ENCODE assay signal across 29 cellular contexts in genomic region chr1:234837713-234838112, GRCh38.
DNase-seq lines count a peak whose midpoint lies in the region; ATAC-seq, FAIRE-seq and TF ChIP-seq lines count a peak whose summit lies in the region.
"Had no signal": no experiment of that assay in that cellular context is flagged by ENCODE, and none has a peak within 500 bp of the region (broad histone marks: within the 10 kb centered on the region; RNA-seq: fewer than 3 reads in every experiment).

No MANE protein-coding gene starts in this region.

- H3K27me3 Mint-ChIP-seq in activated naive CD4-positive, alpha-beta T cell treated with anti-CD3 and anti-CD28 coated beads, Interleukin-2, amount 50 U/mL, for 24 hours: no peaks in the 10 kb centered on the region
- H3K27me3 Mint-ChIP-seq in activated naive CD4-positive, alpha-beta T cell treated with anti-CD3 and anti-CD28 coated beads for 36 hours (ENCODE audit: low read depth): no peaks in the 10 kb centered on the region
- H3K27me3 Mint-ChIP-seq in activated naive CD8-positive, alpha-beta T cell treated with anti-CD3 and anti-CD28 coated beads, Interleukin-2, amount 10 ng/mL, durations not matched to agents 7 days and 5 days: no peaks in the 10 kb centered on the region
- H3K27me3 Mint-ChIP-seq: activated CD8-positive, alpha-beta T cell treated with anti-CD3 and anti-CD28 coated beads for 36 hours; CD4-positive, alpha-beta memory T cell; T-cell had no signal

- TF ChIP-seq CTCF in NB4 (IDR thresholded peaks at IDR 0.05; ENCODE audit: low read depth, low read length): no peak
- no peak for TF ChIP-seq CTCF in D721Med (IDR thresholded peaks at IDR 0.05; ENCODE audit: insufficient read depth, missing control alignments)

- intact Hi-C loops in activated naive CD4-positive, alpha-beta T cell treated with anti-CD3 and anti-CD28 coated beads for 36 hours (cut with micrococcal nuclease): no loop called here

- H3K4me1 Mint-ChIP-seq in activated naive CD4-positive, alpha-beta T cell treated with anti-CD3 and anti-CD28 coated beads, Interleukin-2, amount 50 U/mL, for 24 hours: peaks cover 38% of the 10 kb centered on the region
- H3K4me1 Mint-ChIP-seq in activated naive CD4-positive, alpha-beta T cell treated with anti-CD3 and anti-CD28 coated beads for 36 hours (ENCODE audit: low read depth): peaks cover 41% of the 10 kb centered on the region
- H3K4me1 Mint-ChIP-seq in activated naive CD8-positive, alpha-beta T cell treated with anti-CD3 and anti-CD28 coated beads, Interleukin-2, amount 10 ng/mL, durations not matched to agents 7 days and 5 days: peaks cover 36% of the 10 kb centered on the region
- H3K4me1 Mint-ChIP-seq in stimulated activated effector memory CD8-positive, alpha-beta T cell treated with anti-CD3 and anti-CD28 coated beads, Interleukin-12 subunit alpha, Interleukin-12 subunit beta, amount 100 ng/mL, for 72 hours: peaks cover 31% of the 10 kb centered on the region

- no peak for TF ChIP-seq POLR2A in NB4 (IDR thresholded peaks at IDR 0.05; ENCODE audit: extremely low read depth, insufficient read length)

- POLR2A ChIA-PET in activated naive CD8-positive, alpha-beta T cell treated with anti-CD3 and anti-CD28 coated beads, Interleukin-2, amount 10 ng/mL, durations not matched to agents 7 days and 5 days (lab: Charles Lee): interaction anchor here (1.2 kb wide), 1 partner anchor 226 kb away, joined by 3 read pairs; no protein-coding TSS in a partner anchor

- no peaks in the 10 kb centered on the region for H3K36me3 Mint-ChIP-seq in activated naive CD4-positive, alpha-beta T cell treated with anti-CD3 and anti-CD28 coated beads, Interleukin-2, amount 50 U/mL, for 24 hours
- H3K36me3 Mint-ChIP-seq in activated naive CD4-positive, alpha-beta T cell treated with anti-CD3 and anti-CD28 coated beads for 36 hours (ENCODE audit: low read depth): no peaks in the 10 kb centered on the region
- no peaks in the 10 kb centered on the region for H3K36me3 Mint-ChIP-seq in activated naive CD8-positive, alpha-beta T cell treated with anti-CD3 and anti-CD28 coated beads, Interleukin-2, amount 10 ng/mL, durations not matched to agents 7 days and 5 days
- H3K36me3 Mint-ChIP-seq in stimulated activated effector memory CD8-positive, alpha-beta T cell treated with anti-CD3 and anti-CD28 coated beads, Interleukin-12 subunit alpha, Interleukin-12 subunit beta, amount 100 ng/mL, for 72 hours: peaks cover under 1% of the 10 kb centered on the region
- H3K36me3 Mint-ChIP-seq: CD4-positive, alpha-beta memory T cell; T-cell had no signal

- H3K27ac Mint-ChIP-seq in activated naive CD4-positive, alpha-beta T cell treated with anti-CD3 and anti-CD28 coated beads, Interleukin-2, amount 50 U/mL, for 24 hours: peak overlapping the region; percentile 16
- H3K27ac Mint-ChIP-seq in activated naive CD4-positive, alpha-beta T cell treated with anti-CD3 and anti-CD28 coated beads for 36 hours: no peak overlapping the region
- peak overlapping the region; percentile 62 for H3K27ac Mint-ChIP-seq in activated naive CD8-positive, alpha-beta T cell treated with anti-CD3 and anti-CD28 coated beads, Interleukin-2, amount 10 ng/mL, durations not matched to agents 7 days and 5 days
- H3K27ac Mint-ChIP-seq in stimulated activated effector memory CD8-positive, alpha-beta T cell treated with anti-CD3 and anti-CD28 coated beads, Interleukin-12 subunit alpha, Interleukin-12 subunit beta, amount 100 ng/mL, for 72 hours: peak overlapping the region; percentile 88
- H3K27ac Mint-ChIP-seq: activated CD8-positive, alpha-beta T cell treated with anti-CD3 and anti-CD28 coated beads for 36 hours; HFFc6 had no signal

- ATAC-seq in activated naive CD8-positive, alpha-beta T cell treated with anti-CD3 and anti-CD28 coated beads, Interleukin-2, amount 10 ng/mL, durations not matched to agents 7 days and 5 days (ENCODE audit: low read depth): no peak
- no peak for ATAC-seq in stimulated activated effector memory CD8-positive, alpha-beta T cell treated with anti-CD3 and anti-CD28 coated beads, Interleukin-12 subunit alpha, Interleukin-12 subunit beta, amount 100 ng/mL, for 72 hours
- ATAC-seq: activated CD4-positive, CD25-positive, alpha-beta regulatory T cell treated with anti-CD3 and anti-CD28 coated beads, Interleukin-2, amount 50 U/mL, for 24 hours; activated CD8-positive, alpha-beta T cell treated with anti-CD3 and anti-CD28 coated beads for 36 hours; T-cell had no signal

- no peak overlapping the region for H3K4me3 ChIP-seq in NB4 (ENCODE audit: low read depth, low read length)
- H3K4me3 ChIP-seq: SJSA1, smooth muscle cell, stomach, uterus had no signal

- no peak for DNase-seq in activated naive CD4-positive, alpha-beta T cell treated with anti-CD3 and anti-CD28 coated beads for 36 hours
- peak; percentile 52 for DNase-seq in NB4 (ENCODE audit: low read depth)
- DNase-seq in activated naive CD8-positive, alpha-beta T cell treated with anti-CD3 and anti-CD28 coated beads, Interleukin-2, amount 10 ng/mL, durations not matched to agents 7 days and 5 days: no peak
- no peak for DNase-seq in stimulated activated effector memory CD8-positive, alpha-beta T cell treated with anti-CD3 and anti-CD28 coated beads, Interleukin-12 subunit alpha, Interleukin-12 subunit beta, amount 100 ng/mL, for 72 hours (ENCODE audit: low spot score in 2 of 2)
- DNase-seq in NCI-H526 (lab: John Stamatoyannopoulos, UW): no peak
- DNase-seq in D721Med (ENCODE audit: insufficient read length, low spot score): no peak
- no peak for DNase-seq in stimulated activated CD4-positive, alpha-beta T cell treated with anti-CD3 and anti-CD28 coated beads, Interleukin-4, amount 100 ng/mL, for 1 hour
- DNase-seq: activated CD8-positive, alpha-beta T cell treated with anti-CD3 and anti-CD28 coated beads for 36 hours; activated effector memory CD4-positive, alpha-beta T cell treated with Interleukin-2 at 50 U/mL for 16 hours; CD4-positive, alpha-beta memory T cell; cortex of kidney; EL; GOT3; HFFc6; KG1; MM.1S; NCI-H1436 treated with DMSO at 0.1 percent for 48 hours; NCI-H226; stomach; T-cell; uterus had no signal

- FAIRE-seq in D721Med (lab: Jason Lieb, UNC): no peak
- FAIRE-seq: astrocyte, GM18507, TTC549 had no signal

- CTCF ChIA-PET in activated naive CD4-positive, alpha-beta T cell treated with anti-CD3 and anti-CD28 coated beads for 36 hours (lab: Charles Lee): no interaction called here

- no peak overlapping the region for H3K4me3 Mint-ChIP-seq in activated naive CD4-positive, alpha-beta T cell treated with anti-CD3 and anti-CD28 coated beads, Interleukin-2, amount 50 U/mL, for 24 hours
- H3K4me3 Mint-ChIP-seq in activated naive CD4-positive, alpha-beta T cell treated with anti-CD3 and anti-CD28 coated beads for 36 hours: no peak overlapping the region
- H3K4me3 Mint-ChIP-seq in activated naive CD8-positive, alpha-beta T cell treated with anti-CD3 and anti-CD28 coated beads, Interleukin-2, amount 10 ng/mL, durations not matched to agents 7 days and 5 days: no peak overlapping the region
- H3K4me3 Mint-ChIP-seq in stimulated activated effector memory CD8-positive, alpha-beta T cell treated with anti-CD3 and anti-CD28 coated beads, Interleukin-12 subunit alpha, Interleukin-12 subunit beta, amount 100 ng/mL, for 72 hours: no peak overlapping the region
- H3K4me3 Mint-ChIP-seq: activated CD8-positive, alpha-beta T cell treated with anti-CD3 and anti-CD28 coated beads for 36 hours; CD4-positive, alpha-beta memory T cell; HFFc6; neural crest cell; T-cell had no signal

- peaks cover 5% of the 10 kb centered on the region for H3K9me3 Mint-ChIP-seq in activated naive CD4-positive, alpha-beta T cell treated with anti-CD3 and anti-CD28 coated beads, Interleukin-2, amount 50 U/mL, for 24 hours
- no peaks in the 10 kb centered on the region for H3K9me3 Mint-ChIP-seq in activated naive CD4-positive, alpha-beta T cell treated with anti-CD3 and anti-CD28 coated beads for 36 hours
- H3K9me3 Mint-ChIP-seq in activated naive CD8-positive, alpha-beta T cell treated with anti-CD3 and anti-CD28 coated beads, Interleukin-2, amount 10 ng/mL, durations not matched to agents 7 days and 5 days: peaks cover 2% of the 10 kb centered on the region
- peaks cover 3% of the 10 kb centered on the region for H3K9me3 Mint-ChIP-seq in stimulated activated effector memory CD8-positive, alpha-beta T cell treated with anti-CD3 and anti-CD28 coated beads, Interleukin-12 subunit alpha, Interleukin-12 subunit beta, amount 100 ng/mL, for 72 hours
- H3K9me3 Mint-ChIP-seq: HFFc6 had no signal
